Comparison of ENCODE assay signal across 1 cellular context in the genomic region with DNA sequence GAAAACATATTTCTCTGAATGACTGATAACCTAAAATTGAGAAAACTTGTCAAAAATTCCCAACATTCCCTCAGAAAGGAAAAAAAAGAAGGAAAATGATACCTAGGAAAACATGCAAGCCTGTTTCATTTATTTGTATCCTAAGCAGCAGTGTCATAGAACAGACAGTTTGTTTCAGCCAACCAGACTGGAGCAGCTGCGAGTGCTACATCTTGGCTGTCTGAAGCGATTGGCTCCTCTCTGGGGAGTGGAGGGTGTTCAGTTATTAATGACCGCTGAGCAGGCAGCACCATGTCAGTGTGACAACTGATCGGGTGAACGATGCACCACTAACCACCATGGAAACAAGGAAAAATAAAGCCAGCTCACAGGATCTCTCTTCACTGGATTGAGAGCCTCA.
TF ChIP-seq lines count a peak whose summit lies in the region.

A gene (plus strand): TSS at position 294 of the 400 bp plus-strand sequence. CDS start 31,646 bp downstream, outside the sequence.

TF ChIP-seq in HEK293, 187 proteins besides CTCF, POLR2A, EP300 and RAD21 (continued from another document):
- TF ChIP-seq, protein P1, sequence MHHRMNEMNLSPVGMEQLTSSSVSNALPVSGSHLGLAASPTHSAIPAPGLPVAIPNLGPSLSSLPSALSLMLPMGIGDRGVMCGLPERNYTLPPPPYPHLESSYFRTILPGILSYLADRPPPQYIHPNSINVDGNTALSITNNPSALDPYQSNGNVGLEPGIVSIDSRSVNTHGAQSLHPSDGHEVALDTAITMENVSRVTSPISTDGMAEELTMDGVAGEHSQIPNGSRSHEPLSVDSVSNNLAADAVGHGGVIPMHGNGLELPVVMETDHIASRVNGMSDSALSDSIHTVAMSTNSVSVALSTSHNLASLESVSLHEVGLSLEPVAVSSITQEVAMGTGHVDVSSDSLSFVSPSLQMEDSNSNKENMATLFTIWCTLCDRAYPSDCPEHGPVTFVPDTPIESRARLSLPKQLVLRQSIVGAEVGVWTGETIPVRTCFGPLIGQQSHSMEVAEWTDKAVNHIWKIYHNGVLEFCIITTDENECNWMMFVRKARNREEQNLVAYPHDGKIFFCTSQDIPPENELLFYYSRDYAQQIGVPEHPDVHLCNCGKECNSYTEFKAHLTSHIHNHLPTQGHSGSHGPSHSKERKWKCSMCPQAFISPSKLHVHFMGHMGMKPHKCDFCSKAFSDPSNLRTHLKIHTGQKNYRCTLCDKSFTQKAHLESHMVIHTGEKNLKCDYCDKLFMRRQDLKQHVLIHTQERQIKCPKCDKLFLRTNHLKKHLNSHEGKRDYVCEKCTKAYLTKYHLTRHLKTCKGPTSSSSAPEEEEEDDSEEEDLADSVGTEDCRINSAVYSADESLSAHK (tag by site-specific recombination; IDR thresholded peaks at IDR 0.05): no peak
- TF ChIP-seq ZNF621 (tag by site-specific recombination; IDR thresholded peaks at IDR 0.05): no peak
- TF ChIP-seq ZSCAN30 (tag by site-specific recombination; IDR thresholded peaks at IDR 0.05): no peak
- no peak for TF ChIP-seq ZNF571 (tag by site-specific recombination; IDR thresholded peaks at IDR 0.05)
- TF ChIP-seq, protein P2, sequence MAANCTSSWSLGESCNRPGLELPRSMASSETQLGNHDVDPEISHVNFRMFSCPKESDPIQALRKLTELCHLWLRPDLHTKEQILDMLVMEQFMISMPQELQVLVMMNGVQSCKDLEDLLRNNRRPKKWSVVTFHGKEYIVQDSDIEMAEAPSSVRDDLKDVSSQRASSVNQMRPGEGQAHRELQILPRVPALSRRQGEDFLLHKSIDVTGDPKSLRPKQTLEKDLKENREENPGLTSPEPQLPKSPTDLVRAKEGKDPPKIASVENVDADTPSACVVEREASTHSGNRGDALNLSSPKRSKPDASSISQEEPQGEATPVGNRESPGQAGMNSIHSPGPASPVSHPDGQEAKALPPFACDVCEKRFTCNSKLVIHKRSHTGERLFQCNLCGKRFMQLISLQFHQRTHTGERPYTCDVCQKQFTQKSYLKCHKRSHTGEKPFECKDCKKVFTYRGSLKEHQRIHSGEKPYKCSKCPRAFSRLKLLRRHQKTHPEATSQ (tag by site-specific recombination; IDR thresholded peaks at IDR 0.05): no peak
- TF ChIP-seq ZNF558 (tag by site-specific recombination; IDR thresholded peaks at IDR 0.05): no peak
- TF ChIP-seq BCL11B (tag by site-specific recombination; IDR thresholded peaks at IDR 0.05; ENCODE audit: low read depth): no peak
- TF ChIP-seq, protein P3, sequence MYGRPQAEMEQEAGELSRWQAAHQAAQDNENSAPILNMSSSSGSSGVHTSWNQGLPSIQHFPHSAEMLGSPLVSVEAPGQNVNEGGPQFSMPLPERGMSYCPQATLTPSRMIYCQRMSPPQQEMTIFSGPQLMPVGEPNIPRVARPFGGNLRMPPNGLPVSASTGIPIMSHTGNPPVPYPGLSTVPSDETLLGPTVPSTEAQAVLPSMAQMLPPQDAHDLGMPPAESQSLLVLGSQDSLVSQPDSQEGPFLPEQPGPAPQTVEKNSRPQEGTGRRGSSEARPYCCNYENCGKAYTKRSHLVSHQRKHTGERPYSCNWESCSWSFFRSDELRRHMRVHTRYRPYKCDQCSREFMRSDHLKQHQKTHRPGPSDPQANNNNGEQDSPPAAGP (tag by site-specific recombination; IDR thresholded peaks at IDR 0.05): no peak
- TF ChIP-seq ZNF404 (tag by site-specific recombination; IDR thresholded peaks at IDR 0.05): no peak
- peak; percentile 72 for TF ChIP-seq ZBTB17 (tag by site-specific recombination; IDR thresholded peaks at IDR 0.05)
- no peak for TF ChIP-seq ZEB2 (tag by site-specific recombination; IDR thresholded peaks at IDR 0.05)
- peak; percentile 57 for TF ChIP-seq SP2 (tag by site-specific recombination; IDR thresholded peaks at IDR 0.05)
